1 cellular context compared by ENCODE assay signal in the genomic region with DNA sequence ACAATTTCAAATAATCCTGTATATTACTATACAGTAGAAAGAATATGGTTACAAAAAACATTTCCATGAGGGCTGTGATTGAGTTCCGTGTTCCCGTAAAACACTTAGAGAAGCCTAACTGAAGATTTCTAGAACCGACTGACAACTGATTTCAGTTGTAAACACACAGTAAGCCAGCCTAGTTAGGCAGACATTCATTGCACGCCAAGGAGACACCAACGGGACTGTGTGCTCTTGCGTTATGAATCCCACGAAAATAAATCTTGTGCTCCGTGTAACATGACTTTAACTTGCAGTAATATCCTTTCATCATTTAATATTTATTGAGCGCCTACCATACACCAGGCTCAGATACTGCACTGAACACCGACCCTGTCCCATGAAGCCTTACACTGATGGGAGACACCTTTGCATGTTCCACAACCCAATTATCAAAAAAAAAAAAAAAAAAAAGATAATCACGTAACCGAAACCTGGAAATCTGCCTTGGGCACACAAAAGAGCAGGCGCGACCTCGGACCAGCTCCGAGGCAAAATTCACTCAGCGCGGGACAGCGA.
TF ChIP-seq lines count a peak whose summit lies in the region.

No MANE protein-coding gene starts in this region.

TF ChIP-seq in WTC11, 78 proteins besides CTCF, POLR2A, EP300 and RAD21 (continued from another document):
- TF ChIP-seq ZNF232 (CRISPR knock-in tag; IDR thresholded peaks at IDR 0.05) (no peak), FOXK1 (CRISPR knock-in tag; IDR thresholded peaks at IDR 0.05) (no peak), ZNF416 (CRISPR knock-in tag; IDR thresholded peaks at IDR 0.05) (no peak), NR1H2 (CRISPR knock-in tag; IDR thresholded peaks at IDR 0.05) (no peak), ZNF263 (CRISPR knock-in tag; IDR thresholded peaks at IDR 0.05; ENCODE audit: low read depth) (no peak), EMX1 (CRISPR knock-in tag; IDR thresholded peaks at IDR 0.05) (no peak), FOXJ3 (CRISPR knock-in tag; IDR thresholded peaks at IDR 0.05; ENCODE audit: borderline replicate concordance) (no peak), ZNF396 (CRISPR knock-in tag; IDR thresholded peaks at IDR 0.05; ENCODE audit: borderline replicate concordance) (no peak), ZNF671 (CRISPR knock-in tag; IDR thresholded peaks at IDR 0.05) (no peak)
- TF ChIP-seq, protein P1, sequence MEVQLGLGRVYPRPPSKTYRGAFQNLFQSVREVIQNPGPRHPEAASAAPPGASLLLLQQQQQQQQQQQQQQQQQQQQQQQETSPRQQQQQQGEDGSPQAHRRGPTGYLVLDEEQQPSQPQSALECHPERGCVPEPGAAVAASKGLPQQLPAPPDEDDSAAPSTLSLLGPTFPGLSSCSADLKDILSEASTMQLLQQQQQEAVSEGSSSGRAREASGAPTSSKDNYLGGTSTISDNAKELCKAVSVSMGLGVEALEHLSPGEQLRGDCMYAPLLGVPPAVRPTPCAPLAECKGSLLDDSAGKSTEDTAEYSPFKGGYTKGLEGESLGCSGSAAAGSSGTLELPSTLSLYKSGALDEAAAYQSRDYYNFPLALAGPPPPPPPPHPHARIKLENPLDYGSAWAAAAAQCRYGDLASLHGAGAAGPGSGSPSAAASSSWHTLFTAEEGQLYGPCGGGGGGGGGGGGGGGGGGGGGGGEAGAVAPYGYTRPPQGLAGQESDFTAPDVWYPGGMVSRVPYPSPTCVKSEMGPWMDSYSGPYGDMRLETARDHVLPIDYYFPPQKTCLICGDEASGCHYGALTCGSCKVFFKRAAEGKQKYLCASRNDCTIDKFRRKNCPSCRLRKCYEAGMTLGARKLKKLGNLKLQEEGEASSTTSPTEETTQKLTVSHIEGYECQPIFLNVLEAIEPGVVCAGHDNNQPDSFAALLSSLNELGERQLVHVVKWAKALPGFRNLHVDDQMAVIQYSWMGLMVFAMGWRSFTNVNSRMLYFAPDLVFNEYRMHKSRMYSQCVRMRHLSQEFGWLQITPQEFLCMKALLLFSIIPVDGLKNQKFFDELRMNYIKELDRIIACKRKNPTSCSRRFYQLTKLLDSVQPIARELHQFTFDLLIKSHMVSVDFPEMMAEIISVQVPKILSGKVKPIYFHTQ (CRISPR knock-in tag; IDR thresholded peaks at IDR 0.05), result no peak
- TF ChIP-seq, protein P2, sequence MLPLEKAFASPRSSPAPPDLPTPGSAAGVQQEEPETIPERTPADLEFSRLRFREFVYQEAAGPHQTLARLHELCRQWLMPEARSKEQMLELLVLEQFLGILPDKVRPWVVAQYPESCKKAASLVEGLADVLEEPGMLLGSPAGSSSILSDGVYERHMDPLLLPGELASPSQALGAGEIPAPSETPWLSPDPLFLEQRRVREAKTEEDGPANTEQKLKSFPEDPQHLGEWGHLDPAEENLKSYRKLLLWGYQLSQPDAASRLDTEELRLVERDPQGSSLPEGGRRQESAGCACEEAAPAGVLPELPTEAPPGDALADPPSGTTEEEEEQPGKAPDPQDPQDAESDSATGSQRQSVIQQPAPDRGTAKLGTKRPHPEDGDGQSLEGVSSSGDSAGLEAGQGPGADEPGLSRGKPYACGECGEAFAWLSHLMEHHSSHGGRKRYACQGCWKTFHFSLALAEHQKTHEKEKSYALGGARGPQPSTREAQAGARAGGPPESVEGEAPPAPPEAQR (CRISPR knock-in tag; IDR thresholded peaks at IDR 0.05), result no peak
